Comparison of ENCODE assay signal across 31 cellular contexts in the genomic region with DNA sequence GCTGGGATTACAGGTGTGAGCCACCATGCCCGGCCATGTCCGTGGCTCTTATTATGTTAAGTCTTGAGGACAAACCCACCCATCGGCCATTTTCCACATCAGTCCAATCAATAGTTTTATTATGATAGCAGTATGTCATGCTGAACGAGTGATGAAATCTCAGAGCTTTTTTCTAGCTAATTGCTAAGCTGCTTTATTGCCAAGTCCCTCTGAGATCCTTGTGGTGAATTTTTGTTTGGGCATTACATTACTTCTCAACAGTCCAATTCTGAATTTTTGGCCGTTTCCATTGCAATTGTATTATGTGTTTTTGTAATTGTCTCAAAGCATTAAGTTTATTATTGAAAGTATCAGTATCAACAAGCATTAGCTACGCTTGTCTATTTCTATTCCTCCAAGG. TPM values are rescaled to one million over a fixed set of nuclear protein-coding genes. Genes with fewer than 3 reads are reported as not detected.
"Had no signal": no experiment of that assay in that cellular context is flagged by ENCODE, and none has a peak within 500 bp of the region (broad histone marks: within the 10 kb centered on the region; RNA-seq: fewer than 3 reads in every experiment).

No MANE protein-coding gene starts in this region.

- H3K27me3 ChIP-seq: adrenal gland, body of pancreas, brain microvascular endothelial cell, breast epithelium had no signal

- H3K4me3 ChIP-seq: adrenal gland, body of pancreas, breast epithelium had no signal

- H3K4me1 ChIP-seq: body of pancreas, breast epithelium had no signal

- H3K27ac ChIP-seq: adrenal gland, body of pancreas, brain microvascular endothelial cell, breast epithelium, VCaP had no signal

- H3K9me3 ChIP-seq: adrenal gland, body of pancreas, breast epithelium had no signal

- DNase-seq: activated CD4-positive, alpha-beta memory T cell treated with anti-CD3 and anti-CD28 coated beads, Interleukin-2, amount 10 ng/mL, durations not matched to agents 7 days and 5 days; activated CD4-positive, alpha-beta T cell treated with anti-CD3 and anti-CD28 coated beads for 1 hour; activated CD4-positive, alpha-beta T cell treated with anti-CD3 and anti-CD28 coated beads for 36 hours; activated CD4-positive, alpha-beta T cell treated with anti-CD3 and anti-CD28 coated beads for 48 hours; activated CD4-positive, alpha-beta T cell treated with anti-CD3 and anti-CD28 coated beads, Interleukin-2, amount 10 ng/mL, durations not matched to agents 7 days and 5 days; activated CD4-positive, alpha-beta T cell treated with anti-CD3 and anti-CD28 coated beads, Interleukin-2, amount 50 U/mL, for 48 hours; activated CD4-positive, CD25-positive, alpha-beta regulatory T cell; activated CD8-positive, alpha-beta memory T cell treated with anti-CD3 and anti-CD28 coated beads for 24 hours; activated CD8-positive, alpha-beta memory T cell treated with anti-CD3 and anti-CD28 coated beads, Interleukin-2, amount 10 ng/mL, durations not matched to agents 7 days and 5 days; activated CD8-positive, alpha-beta memory T cell treated with anti-CD3 and anti-CD28 coated beads, Interleukin-2, amount 50 U/mL, for 48 hours; activated CD8-positive, alpha-beta T cell treated with anti-CD3 and anti-CD28 coated beads, Interleukin-2, amount 10 ng/mL, durations not matched to agents 7 days and 5 days; activated effector memory CD4-positive, alpha-beta T cell treated with Interleukin-2 at 50 U/mL for 16 hours; activated gamma-delta T cell; activated naive CD4-positive, alpha-beta T cell treated with anti-CD3 and anti-CD28 coated beads, Interleukin-2, amount 10 ng/mL, durations not matched to agents 7 days and 5 days; activated naive CD4-positive, alpha-beta T cell treated with Interleukin-2 at 50 U/mL for 16 hours; activated naive CD8-positive, alpha-beta T cell treated with anti-CD3 and anti-CD28 coated beads, Interleukin-2, amount 10 ng/mL, durations not matched to agents 7 days and 5 days; activated naive CD8-positive, alpha-beta T cell treated with anti-CD3 and anti-CD28 coated beads, Interleukin-2, amount 50 U/mL, for 24 hours; activated T-cell treated with anti-CD3 and anti-CD28 coated beads, Interleukin-2, amount 50 U/mL, for 24 hours; activated T-cell treated with anti-CD3 and anti-CD28 coated beads, Interleukin-2, amount 50 U/mL, for 48 hours; adrenal gland; amniotic stem cell; aorta; body of pancreas; brain microvascular endothelial cell; central memory CD4-positive, alpha-beta T cell; T-helper 1 cell; T-helper 2 cell; T-helper 9 cell had no signal

- H3K36me3 ChIP-seq: adrenal gland, brain microvascular endothelial cell, breast epithelium had no signal

RNA-seq across cellular contexts. Expression of gene MFAP4, which starts 34.9 kb away (rescaled TPM):
- total RNA-seq: activated CD4-positive, alpha-beta memory T cell treated with anti-CD3 and anti-CD28 coated beads, Interleukin-2, amount 10 ng/mL, durations not matched to agents 7 days and 5 days; activated CD4-positive, alpha-beta T cell treated with anti-CD3 and anti-CD28 coated beads for 36 hours; activated CD4-positive, alpha-beta T cell treated with anti-CD3 and anti-CD28 coated beads, Interleukin-2, amount 10 ng/mL, durations not matched to agents 7 days and 5 days; activated CD8-positive, alpha-beta memory T cell treated with anti-CD3 and anti-CD28 coated beads, Interleukin-2, amount 10 ng/mL, durations not matched to agents 7 days and 5 days; activated CD8-positive, alpha-beta T cell treated with anti-CD3 and anti-CD28 coated beads, Interleukin-2, amount 10 ng/mL, durations not matched to agents 7 days and 5 days; activated naive CD8-positive, alpha-beta T cell treated with anti-CD3 and anti-CD28 coated beads, Interleukin-2, amount 10 ng/mL, durations not matched to agents 7 days and 5 days; activated T-helper 2 cell treated with anti-CD3 and anti-CD28 coated beads, Interferon-gamma antibody, Interleukin-2, Interleukin-4, amounts not matched to agents 10 μg/mL and 5 μg/mL and 100 μg/mL, durations not matched to agents 14 hours and 24 hours and 36 hours had no signal
